ENCODE assay signal across 1 cellular context in genomic region chr12:120249875-120250795, GRCh38.
TF ChIP-seq lines count a peak whose summit lies in the region.

No MANE protein-coding gene starts in this region.

TF ChIP-seq in HEK293, 187 proteins besides CTCF, POLR2A, EP300 and RAD21 (continued from another document):
- peak; percentile 52 for TF ChIP-seq ZFHX2 (tag by site-specific recombination; conservative IDR thresholded peaks at IDR 0.05)
